Comparison of ENCODE assay signal across 8 cellular contexts in genomic region chr3:53891500-53892334, GRCh38. TPM values are rescaled to one million over a fixed set of nuclear protein-coding genes. Genes with fewer than 3 reads are reported as not detected.
DNase-seq lines count a peak whose midpoint lies in the region; ATAC-seq, FAIRE-seq and TF ChIP-seq lines count a peak whose summit lies in the region.

Gene SELENOK (minus strand): TSS chr3:53891859.

- peaks cover 8% of the 10 kb centered on the region for H3K36me3 Mint-ChIP-seq in chondrocyte (ENCODE audit: low read depth)

- H3K4me1 ChIP-seq in keratinocyte (ENCODE audit: control insufficient read depth, extremely low read depth, insufficient read depth, low read length) = peaks cover 18% of the 10 kb centered on the region

- H3K27me3 ChIP-seq in keratinocyte (ENCODE audit: control insufficient read depth, extremely low read depth, insufficient read depth, low read length) = no peaks in the 10 kb centered on the region

- ATAC-seq in HG03439 (IDR thresholded peaks at IDR 0.05; ENCODE audit: unreplicated experiment) = peak; percentile 99

- peak within 1 kb of the TSS; percentile 97 for H3K27ac ChIP-seq in keratinocyte (ENCODE audit: control insufficient read depth, insufficient read depth, low read length)

- H3K9me3 Mint-ChIP-seq in chondrocyte (ENCODE audit: low read depth) = peaks cover 10% of the 10 kb centered on the region

- peak within 1 kb of the TSS; percentile 97 for H3K4me3 Mint-ChIP-seq in chondrocyte (ENCODE audit: unreplicated experiment)

- H3K4me2 ChIP-seq in keratinocyte (ENCODE audit: control insufficient read depth, extremely low read depth, insufficient read depth, low read depth, low read length) = peak within 1 kb of the TSS; percentile 90

- peaks cover 26% of the 10 kb centered on the region for H3K27me3 Mint-ChIP-seq in chondrocyte (ENCODE audit: low read depth)

- peaks cover 33% of the 10 kb centered on the region for H3K4me1 Mint-ChIP-seq in chondrocyte (ENCODE audit: low read depth)

- peak within 1 kb of the TSS; percentile 93 for H2AFZ ChIP-seq in keratinocyte (ENCODE audit: control insufficient read depth, low read length)

- peaks cover 34% of the 10 kb centered on the region for H3K79me2 ChIP-seq in keratinocyte (ENCODE audit: control insufficient read depth, insufficient read depth, low read length)

- peak within 1 kb of the TSS; percentile 79 to 99 (median 87) for H3K4me3 ChIP-seq in keratinocyte (ENCODE audit: control insufficient read depth in 2 of 3, extremely low read depth in 1 of 3, insufficient read depth in 2 of 3, low read depth in 1 of 3, low read length in 3 of 3)

- peaks cover 0 to 2% of the 10 kb centered on the region in 2 experiments for H3K36me3 ChIP-seq in keratinocyte (ENCODE audit: control insufficient read depth in 2 of 2, extremely low read depth in 1 of 2, insufficient read depth in 2 of 2, low read length in 2 of 2)

- no peaks in the 10 kb centered on the region for H3K9me3 ChIP-seq in keratinocyte (ENCODE audit: control insufficient read depth, low read depth, low read length)

- peak; percentile 92 for FAIRE-seq in keratinocyte (lab: Jason Lieb, UNC)

- no peaks in the 10 kb centered on the region for H4K20me1 ChIP-seq in keratinocyte (ENCODE audit: control insufficient read depth, extremely low read depth, insufficient read depth, low read length)

- peak; percentile 97 for DNase-seq in AG20443 (ENCODE audit: low spot score)
- DNase-seq in NCI-H510A treated with DMSO at 0.1 percent for 48 hours (lab: John Stamatoyannopoulos, UW) = peak; percentile 95
- peak; percentile 88 to 90 for DNase-seq in activated CD4-positive, alpha-beta T cell treated with anti-CD3 and anti-CD28 coated beads for 24 hours (ENCODE audit: low read depth in 2 of 2)
- DNase-seq in chondrocyte (ENCODE audit: low spot score) = peak; percentile 99
- peak; percentile 89 for DNase-seq in keratinocyte (ENCODE audit: low read depth, low spot score)
- DNase-seq in stimulated activated CD4-positive, alpha-beta T cell treated with anti-CD3 and anti-CD28 coated beads, Interleukin-15, amount 100 ng/mL, for 1 hour (ENCODE audit: low read depth in 1 of 2, low spot score in 1 of 2) = peak; percentile 89 to 91

- dilution Hi-C loops in keratinocyte (cut with MboI; ENCODE audit: extremely low pct_ligation_motif_present, low sequenced_read_pairs) = no loop called here

- H3K27ac Mint-ChIP-seq in chondrocyte (ENCODE audit: unreplicated experiment) = peak within 1 kb of the TSS; percentile 100

- peaks cover 6% of the 10 kb centered on the region for H3K9me1 ChIP-seq in keratinocyte (ENCODE audit: control insufficient read depth, extremely low read depth, insufficient read depth, low read length)

- H3K9ac ChIP-seq in keratinocyte (ENCODE audit: control insufficient read depth, extremely low read depth, insufficient read depth, low read length) = peak within 1 kb of the TSS; percentile 99

- peak; percentile 94 for TF ChIP-seq POLR2A in GM19193 (IDR thresholded peaks at IDR 0.05; ENCODE audit: extremely low read depth, insufficient read depth, insufficient read length)

- peak; percentile 23 for TF ChIP-seq CTCF in chondrocyte (IDR thresholded peaks at IDR 0.05)
- TF ChIP-seq CTCF in keratinocyte (optimal IDR thresholded peaks at IDR 0.05 in 1 of 3, IDR thresholded peaks at IDR 0.05 in 1 of 3, conservative IDR thresholded peaks at IDR 0.05 in 1 of 3; ENCODE audit: extremely low read depth in 1 of 3, insufficient read depth in 2 of 3, low read length in 3 of 3) = no peak

RNA-seq across cellular contexts. Expression of gene SELENOK, which starts in this region (rescaled TPM):
- total RNA-seq in chondrocyte = 28.2 to 33.7 TPM (median 29.6 TPM) in 3 replicates
- polyA plus RNA-seq in keratinocyte = 44.1 to 94.9 TPM (median 73.6 TPM) in 3 replicates
- polyA plus RNA-seq in keratinocyte (2011; ENCODE audit: low read depth) = 67.9 TPM
- polyA plus RNA-seq in keratinocyte (2011; cell fraction: cytosol; rRNA removed) = 42.6 and 64.1 TPM in 2 replicates
- polyA plus RNA-seq in keratinocyte (2011; cell fraction: nucleus; rRNA removed) = 22.9 and 24.5 TPM in 2 replicates
- 35.8 and 79.3 TPM in 2 replicates for polyA plus RNA-seq in keratinocyte (2012; ENCODE audit: low replicate concordance)
- polyA minus RNA-seq in keratinocyte = 4.0 to 7.9 TPM (median 7.8 TPM) in 3 replicates
- polyA minus RNA-seq in keratinocyte (2011; cell fraction: cytosol; rRNA and poly(A)+ RNA removed) = 12.1 TPM
- polyA minus RNA-seq in keratinocyte (2011; cell fraction: nucleus; rRNA and poly(A)+ RNA removed) = 7.7 and 17.8 TPM in 2 replicates

Comparison
In these comparisons a context has a peak if more than half of its experiments do, and no peak if none do; other contexts are left out.
1. Peak in every context shown above with its lines: DNase-seq, ATAC-seq, H3K4me3 ChIP-seq and H3K27ac ChIP-seq.